1 cellular context compared by ENCODE assay signal in the genomic region with DNA sequence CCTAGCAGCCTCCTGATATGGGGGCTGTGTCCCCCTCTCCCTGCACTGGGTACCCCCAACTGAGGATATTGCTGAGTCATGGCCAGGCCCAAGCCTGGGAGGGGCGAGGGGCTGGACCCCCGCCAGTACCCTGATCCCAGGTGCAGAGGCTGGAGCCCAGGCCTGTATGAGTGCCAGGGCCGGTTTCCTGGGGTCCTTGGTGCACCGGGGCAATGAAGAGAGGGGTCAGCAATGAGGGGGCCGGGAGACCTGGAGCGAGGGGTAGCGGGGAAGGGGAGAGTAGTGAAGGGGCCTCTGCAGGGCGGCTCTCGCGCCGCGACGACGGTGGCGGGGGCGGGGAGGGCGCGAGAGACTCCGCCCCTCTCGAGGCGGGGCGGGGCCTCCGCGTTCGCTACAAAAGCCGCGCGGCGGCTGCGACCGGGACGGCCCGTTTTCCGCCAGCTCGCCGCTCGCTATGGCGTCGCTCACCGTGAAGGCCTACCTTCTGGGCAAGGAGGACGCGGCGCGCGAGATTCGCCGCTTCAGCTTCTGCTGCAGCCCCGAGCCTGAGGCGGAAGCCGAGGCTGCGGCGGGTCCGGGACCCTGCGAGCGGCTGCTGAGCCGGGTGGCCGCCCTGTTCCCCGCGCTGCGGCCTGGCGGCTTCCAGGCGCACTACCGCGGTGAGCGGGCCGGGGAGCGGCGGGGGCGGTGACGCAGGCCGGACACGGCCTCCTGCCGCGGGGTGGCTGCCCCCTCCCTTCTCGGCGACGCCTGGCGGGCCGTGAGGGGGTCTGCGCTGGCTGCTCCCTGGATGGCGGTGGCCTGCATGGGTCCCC.
A peak's percentile ranks its signal among the peaks of the same experiment; 100 is the strongest.
TF ChIP-seq lines count a peak whose summit lies in the region.

A gene (plus strand): TSS at position 423 of the 815 bp plus-strand sequence. CDS start 32 bp downstream, at position 455.

TF ChIP-seq in HepG2, 621 proteins besides CTCF, POLR2A, EP300 and RAD21 (continued from another document and continues in another):
- TF ChIP-seq, protein P1, sequence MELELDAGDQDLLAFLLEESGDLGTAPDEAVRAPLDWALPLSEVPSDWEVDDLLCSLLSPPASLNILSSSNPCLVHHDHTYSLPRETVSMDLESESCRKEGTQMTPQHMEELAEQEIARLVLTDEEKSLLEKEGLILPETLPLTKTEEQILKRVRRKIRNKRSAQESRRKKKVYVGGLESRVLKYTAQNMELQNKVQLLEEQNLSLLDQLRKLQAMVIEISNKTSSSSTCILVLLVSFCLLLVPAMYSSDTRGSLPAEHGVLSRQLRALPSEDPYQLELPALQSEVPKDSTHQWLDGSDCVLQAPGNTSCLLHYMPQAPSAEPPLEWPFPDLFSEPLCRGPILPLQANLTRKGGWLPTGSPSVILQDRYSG (CRISPR knock-in tag; IDR thresholded peaks at IDR 0.05): no peak
- TF ChIP-seq ZFX (CRISPR knock-in tag; IDR thresholded peaks at IDR 0.05; ENCODE audit: low read depth): peak; percentile 99
- TF ChIP-seq, protein P2, sequence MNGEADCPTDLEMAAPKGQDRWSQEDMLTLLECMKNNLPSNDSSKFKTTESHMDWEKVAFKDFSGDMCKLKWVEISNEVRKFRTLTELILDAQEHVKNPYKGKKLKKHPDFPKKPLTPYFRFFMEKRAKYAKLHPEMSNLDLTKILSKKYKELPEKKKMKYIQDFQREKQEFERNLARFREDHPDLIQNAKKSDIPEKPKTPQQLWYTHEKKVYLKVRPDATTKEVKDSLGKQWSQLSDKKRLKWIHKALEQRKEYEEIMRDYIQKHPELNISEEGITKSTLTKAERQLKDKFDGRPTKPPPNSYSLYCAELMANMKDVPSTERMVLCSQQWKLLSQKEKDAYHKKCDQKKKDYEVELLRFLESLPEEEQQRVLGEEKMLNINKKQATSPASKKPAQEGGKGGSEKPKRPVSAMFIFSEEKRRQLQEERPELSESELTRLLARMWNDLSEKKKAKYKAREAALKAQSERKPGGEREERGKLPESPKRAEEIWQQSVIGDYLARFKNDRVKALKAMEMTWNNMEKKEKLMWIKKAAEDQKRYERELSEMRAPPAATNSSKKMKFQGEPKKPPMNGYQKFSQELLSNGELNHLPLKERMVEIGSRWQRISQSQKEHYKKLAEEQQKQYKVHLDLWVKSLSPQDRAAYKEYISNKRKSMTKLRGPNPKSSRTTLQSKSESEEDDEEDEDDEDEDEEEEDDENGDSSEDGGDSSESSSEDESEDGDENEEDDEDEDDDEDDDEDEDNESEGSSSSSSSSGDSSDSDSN (CRISPR knock-in tag; IDR thresholded peaks at IDR 0.05): peak; percentile 71; the same call in 1 of the 2 replicates
- no peak for TF ChIP-seq SATB2 (CRISPR knock-in tag; IDR thresholded peaks at IDR 0.05)
- TF ChIP-seq ZSCAN22 (CRISPR knock-in tag; IDR thresholded peaks at IDR 0.05): no peak
- peak; percentile 44; the same call in 1 of the 2 replicates for TF ChIP-seq FOSL2 (CRISPR knock-in tag; IDR thresholded peaks at IDR 0.05)
- peak; percentile 66; the same call in 1 of the 2 replicates for TF ChIP-seq ZIK1 (CRISPR knock-in tag; IDR thresholded peaks at IDR 0.05; ENCODE audit: borderline replicate concordance, low read depth)
- peak; percentile 28; the same call in 1 of the 2 replicates for TF ChIP-seq IRF2 (CRISPR knock-in tag; IDR thresholded peaks at IDR 0.05)
- peak; percentile 66 for TF ChIP-seq ZNF768 (CRISPR knock-in tag; IDR thresholded peaks at IDR 0.05)
- no peak for TF ChIP-seq NFRKB (IDR thresholded peaks at IDR 0.05)
- TF ChIP-seq KDM2A (CRISPR knock-in tag; IDR thresholded peaks at IDR 0.05; ENCODE audit: borderline replicate concordance, low read depth): peak; percentile 96
- no peak for TF ChIP-seq CHD2 (IDR thresholded peaks at IDR 0.05; ENCODE audit: low read depth, low read length)
- peak; percentile 22 for TF ChIP-seq SKI (IDR thresholded peaks at IDR 0.05; ENCODE audit: partially characterized antibody)
- 0 out of 2 replicates have a peak, but pooled peaks have one; percentile 3 for TF ChIP-seq ZNF33B (CRISPR knock-in tag; IDR thresholded peaks at IDR 0.05)
- TF ChIP-seq, protein P3, sequence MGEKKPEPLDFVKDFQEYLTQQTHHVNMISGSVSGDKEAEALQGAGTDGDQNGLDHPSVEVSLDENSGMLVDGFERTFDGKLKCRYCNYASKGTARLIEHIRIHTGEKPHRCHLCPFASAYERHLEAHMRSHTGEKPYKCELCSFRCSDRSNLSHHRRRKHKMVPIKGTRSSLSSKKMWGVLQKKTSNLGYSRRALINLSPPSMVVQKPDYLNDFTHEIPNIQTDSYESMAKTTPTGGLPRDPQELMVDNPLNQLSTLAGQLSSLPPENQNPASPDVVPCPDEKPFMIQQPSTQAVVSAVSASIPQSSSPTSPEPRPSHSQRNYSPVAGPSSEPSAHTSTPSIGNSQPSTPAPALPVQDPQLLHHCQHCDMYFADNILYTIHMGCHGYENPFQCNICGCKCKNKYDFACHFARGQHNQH (CRISPR knock-in tag; IDR thresholded peaks at IDR 0.05): peak; percentile 47; the same call in 1 of the 2 replicates
- TF ChIP-seq ARNTL (CRISPR knock-in tag; IDR thresholded peaks at IDR 0.05): peak; percentile 45; the same call in 1 of the 2 replicates
- TF ChIP-seq ERF (CRISPR knock-in tag; IDR thresholded peaks at IDR 0.05): peak; percentile 96
- peak; percentile 84 for TF ChIP-seq ZNF331 (CRISPR knock-in tag; IDR thresholded peaks at IDR 0.05)
- TF ChIP-seq NFYB (CRISPR knock-in tag; IDR thresholded peaks at IDR 0.05): no peak
- TF ChIP-seq, protein P4, sequence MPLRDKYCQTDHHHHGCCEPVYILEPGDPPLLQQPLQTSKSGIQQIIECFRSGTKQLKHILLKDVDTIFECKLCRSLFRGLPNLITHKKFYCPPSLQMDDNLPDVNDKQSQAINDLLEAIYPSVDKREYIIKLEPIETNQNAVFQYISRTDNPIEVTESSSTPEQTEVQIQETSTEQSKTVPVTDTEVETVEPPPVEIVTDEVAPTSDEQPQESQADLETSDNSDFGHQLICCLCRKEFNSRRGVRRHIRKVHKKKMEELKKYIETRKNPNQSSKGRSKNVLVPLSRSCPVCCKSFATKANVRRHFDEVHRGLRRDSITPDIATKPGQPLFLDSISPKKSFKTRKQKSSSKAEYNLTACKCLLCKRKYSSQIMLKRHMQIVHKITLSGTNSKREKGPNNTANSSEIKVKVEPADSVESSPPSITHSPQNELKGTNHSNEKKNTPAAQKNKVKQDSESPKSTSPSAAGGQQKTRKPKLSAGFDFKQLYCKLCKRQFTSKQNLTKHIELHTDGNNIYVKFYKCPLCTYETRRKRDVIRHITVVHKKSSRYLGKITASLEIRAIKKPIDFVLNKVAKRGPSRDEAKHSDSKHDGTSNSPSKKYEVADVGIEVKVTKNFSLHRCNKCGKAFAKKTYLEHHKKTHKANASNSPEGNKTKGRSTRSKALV (CRISPR knock-in tag; IDR thresholded peaks at IDR 0.05): no peak
- peak; percentile 80 for TF ChIP-seq YY1 (IDR thresholded peaks at IDR 0.05; ENCODE audit: insufficient read depth, insufficient replicate concordance, low read depth, low read length)
- TF ChIP-seq ZNF430 (CRISPR knock-in tag; IDR thresholded peaks at IDR 0.05): peak; percentile 60; the same call in 1 of the 2 replicates
- TF ChIP-seq HNF4A (CRISPR knock-in tag; IDR thresholded peaks at IDR 0.05): 0 out of 2 replicates have a peak, but pooled peaks have one; percentile 5
- TF ChIP-seq ZNF558 (CRISPR knock-in tag; IDR thresholded peaks at IDR 0.05; ENCODE audit: borderline replicate concordance): peak; percentile 48; the same call in 1 of the 2 replicates
- TF ChIP-seq ARID2 (CRISPR knock-in tag; IDR thresholded peaks at IDR 0.05; ENCODE audit: borderline replicate concordance): no peak
- TF ChIP-seq, protein P5, sequence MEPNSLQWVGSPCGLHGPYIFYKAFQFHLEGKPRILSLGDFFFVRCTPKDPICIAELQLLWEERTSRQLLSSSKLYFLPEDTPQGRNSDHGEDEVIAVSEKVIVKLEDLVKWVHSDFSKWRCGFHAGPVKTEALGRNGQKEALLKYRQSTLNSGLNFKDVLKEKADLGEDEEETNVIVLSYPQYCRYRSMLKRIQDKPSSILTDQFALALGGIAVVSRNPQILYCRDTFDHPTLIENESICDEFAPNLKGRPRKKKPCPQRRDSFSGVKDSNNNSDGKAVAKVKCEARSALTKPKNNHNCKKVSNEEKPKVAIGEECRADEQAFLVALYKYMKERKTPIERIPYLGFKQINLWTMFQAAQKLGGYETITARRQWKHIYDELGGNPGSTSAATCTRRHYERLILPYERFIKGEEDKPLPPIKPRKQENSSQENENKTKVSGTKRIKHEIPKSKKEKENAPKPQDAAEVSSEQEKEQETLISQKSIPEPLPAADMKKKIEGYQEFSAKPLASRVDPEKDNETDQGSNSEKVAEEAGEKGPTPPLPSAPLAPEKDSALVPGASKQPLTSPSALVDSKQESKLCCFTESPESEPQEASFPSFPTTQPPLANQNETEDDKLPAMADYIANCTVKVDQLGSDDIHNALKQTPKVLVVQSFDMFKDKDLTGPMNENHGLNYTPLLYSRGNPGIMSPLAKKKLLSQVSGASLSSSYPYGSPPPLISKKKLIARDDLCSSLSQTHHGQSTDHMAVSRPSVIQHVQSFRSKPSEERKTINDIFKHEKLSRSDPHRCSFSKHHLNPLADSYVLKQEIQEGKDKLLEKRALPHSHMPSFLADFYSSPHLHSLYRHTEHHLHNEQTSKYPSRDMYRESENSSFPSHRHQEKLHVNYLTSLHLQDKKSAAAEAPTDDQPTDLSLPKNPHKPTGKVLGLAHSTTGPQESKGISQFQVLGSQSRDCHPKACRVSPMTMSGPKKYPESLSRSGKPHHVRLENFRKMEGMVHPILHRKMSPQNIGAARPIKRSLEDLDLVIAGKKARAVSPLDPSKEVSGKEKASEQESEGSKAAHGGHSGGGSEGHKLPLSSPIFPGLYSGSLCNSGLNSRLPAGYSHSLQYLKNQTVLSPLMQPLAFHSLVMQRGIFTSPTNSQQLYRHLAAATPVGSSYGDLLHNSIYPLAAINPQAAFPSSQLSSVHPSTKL (CRISPR knock-in tag; IDR thresholded peaks at IDR 0.05): no peak
- peak; percentile 83 for TF ChIP-seq PPARG (CRISPR knock-in tag; conservative IDR thresholded peaks at IDR 0.05)
- TF ChIP-seq BCL6 (CRISPR knock-in tag; IDR thresholded peaks at IDR 0.05): peak; percentile 39; the same call in 1 of the 2 replicates
- TF ChIP-seq MAFF (IDR thresholded peaks at IDR 0.05; ENCODE audit: low read depth, low read length): peak; percentile 89
- TF ChIP-seq CBFB (CRISPR knock-in tag; IDR thresholded peaks at IDR 0.05): no peak
- TF ChIP-seq MEIS2 (CRISPR knock-in tag; IDR thresholded peaks at IDR 0.05): no peak; the same call in 1 of the 2 replicates
- no peak; the same call in 1 of the 2 replicates for TF ChIP-seq GZF1 (CRISPR knock-in tag; IDR thresholded peaks at IDR 0.05)
- no peak for TF ChIP-seq SSRP1 (CRISPR knock-in tag; IDR thresholded peaks at IDR 0.05)
- TF ChIP-seq CAMTA2 (CRISPR knock-in tag; IDR thresholded peaks at IDR 0.05; ENCODE audit: borderline replicate concordance): peak; percentile 85
- TF ChIP-seq, protein P6, sequence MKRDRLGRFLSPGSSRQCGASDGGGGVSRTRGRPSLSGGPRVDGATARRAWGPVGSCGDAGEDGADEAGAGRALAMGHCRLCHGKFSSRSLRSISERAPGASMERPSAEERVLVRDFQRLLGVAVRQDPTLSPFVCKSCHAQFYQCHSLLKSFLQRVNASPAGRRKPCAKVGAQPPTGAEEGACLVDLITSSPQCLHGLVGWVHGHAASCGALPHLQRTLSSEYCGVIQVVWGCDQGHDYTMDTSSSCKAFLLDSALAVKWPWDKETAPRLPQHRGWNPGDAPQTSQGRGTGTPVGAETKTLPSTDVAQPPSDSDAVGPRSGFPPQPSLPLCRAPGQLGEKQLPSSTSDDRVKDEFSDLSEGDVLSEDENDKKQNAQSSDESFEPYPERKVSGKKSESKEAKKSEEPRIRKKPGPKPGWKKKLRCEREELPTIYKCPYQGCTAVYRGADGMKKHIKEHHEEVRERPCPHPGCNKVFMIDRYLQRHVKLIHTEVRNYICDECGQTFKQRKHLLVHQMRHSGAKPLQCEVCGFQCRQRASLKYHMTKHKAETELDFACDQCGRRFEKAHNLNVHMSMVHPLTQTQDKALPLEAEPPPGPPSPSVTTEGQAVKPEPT (CRISPR knock-in tag; IDR thresholded peaks at IDR 0.05; ENCODE audit: low read depth): no peak
- peak; percentile 82; the same call in 1 of the 2 replicates for TF ChIP-seq REL (CRISPR knock-in tag; conservative IDR thresholded peaks at IDR 0.05)
- peak; percentile 14 for TF ChIP-seq AGO1 (IDR thresholded peaks at IDR 0.05; ENCODE audit: low read depth, low read length, poor library complexity, severe bottlenecking)
- TF ChIP-seq ZBTB20 (CRISPR knock-in tag; IDR thresholded peaks at IDR 0.05; ENCODE audit: borderline replicate concordance, low read depth): no peak
- TF ChIP-seq ZFP82 (CRISPR knock-in tag; IDR thresholded peaks at IDR 0.05; ENCODE audit: borderline replicate concordance): no peak
- TF ChIP-seq, protein P7, sequence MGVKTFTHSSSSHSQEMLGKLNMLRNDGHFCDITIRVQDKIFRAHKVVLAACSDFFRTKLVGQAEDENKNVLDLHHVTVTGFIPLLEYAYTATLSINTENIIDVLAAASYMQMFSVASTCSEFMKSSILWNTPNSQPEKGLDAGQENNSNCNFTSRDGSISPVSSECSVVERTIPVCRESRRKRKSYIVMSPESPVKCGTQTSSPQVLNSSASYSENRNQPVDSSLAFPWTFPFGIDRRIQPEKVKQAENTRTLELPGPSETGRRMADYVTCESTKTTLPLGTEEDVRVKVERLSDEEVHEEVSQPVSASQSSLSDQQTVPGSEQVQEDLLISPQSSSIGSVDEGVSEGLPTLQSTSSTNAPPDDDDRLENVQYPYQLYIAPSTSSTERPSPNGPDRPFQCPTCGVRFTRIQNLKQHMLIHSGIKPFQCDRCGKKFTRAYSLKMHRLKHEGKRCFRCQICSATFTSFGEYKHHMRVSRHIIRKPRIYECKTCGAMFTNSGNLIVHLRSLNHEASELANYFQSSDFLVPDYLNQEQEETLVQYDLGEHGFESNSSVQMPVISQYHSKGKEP (CRISPR knock-in tag; IDR thresholded peaks at IDR 0.05): peak; percentile 64; the same call in 1 of the 2 replicates
- TF ChIP-seq DMAP1 (CRISPR knock-in tag; IDR thresholded peaks at IDR 0.05): peak; percentile 71
- TF ChIP-seq, protein P8, sequence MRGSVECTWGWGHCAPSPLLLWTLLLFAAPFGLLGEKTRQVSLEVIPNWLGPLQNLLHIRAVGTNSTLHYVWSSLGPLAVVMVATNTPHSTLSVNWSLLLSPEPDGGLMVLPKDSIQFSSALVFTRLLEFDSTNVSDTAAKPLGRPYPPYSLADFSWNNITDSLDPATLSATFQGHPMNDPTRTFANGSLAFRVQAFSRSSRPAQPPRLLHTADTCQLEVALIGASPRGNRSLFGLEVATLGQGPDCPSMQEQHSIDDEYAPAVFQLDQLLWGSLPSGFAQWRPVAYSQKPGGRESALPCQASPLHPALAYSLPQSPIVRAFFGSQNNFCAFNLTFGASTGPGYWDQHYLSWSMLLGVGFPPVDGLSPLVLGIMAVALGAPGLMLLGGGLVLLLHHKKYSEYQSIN (CRISPR knock-in tag; IDR thresholded peaks at IDR 0.05; ENCODE audit: borderline replicate concordance): peak; percentile 45; the same call in 1 of the 2 replicates
- TF ChIP-seq SCMH1 (CRISPR knock-in tag; IDR thresholded peaks at IDR 0.05; ENCODE audit: borderline replicate concordance): no peak
- TF ChIP-seq ZNF746 (CRISPR knock-in tag; IDR thresholded peaks at IDR 0.05): no peak
- peak; percentile 95 for TF ChIP-seq RBFOX2 (IDR thresholded peaks at IDR 0.05; ENCODE audit: low read depth, low read length)
- TF ChIP-seq ARNT2 (CRISPR knock-in tag; IDR thresholded peaks at IDR 0.05; ENCODE audit: low read depth): peak; percentile 66; the same call in 1 of the 2 replicates
- TF ChIP-seq ZNF547 (CRISPR knock-in tag; IDR thresholded peaks at IDR 0.05): peak; percentile 36; the same call in 1 of the 2 replicates
- TF ChIP-seq ZBTB42 (CRISPR knock-in tag; IDR thresholded peaks at IDR 0.05): 0 out of 2 replicates have a peak, but pooled peaks have one; percentile 49
- TF ChIP-seq ZNF546 (CRISPR knock-in tag; conservative IDR thresholded peaks at IDR 0.05): peak; percentile 64; the same call in 1 of the 2 replicates
- TF ChIP-seq ZNF563 (CRISPR knock-in tag; IDR thresholded peaks at IDR 0.05): peak; percentile 84
